ENCODE assay signal across 11 cellular contexts in the genomic region with DNA sequence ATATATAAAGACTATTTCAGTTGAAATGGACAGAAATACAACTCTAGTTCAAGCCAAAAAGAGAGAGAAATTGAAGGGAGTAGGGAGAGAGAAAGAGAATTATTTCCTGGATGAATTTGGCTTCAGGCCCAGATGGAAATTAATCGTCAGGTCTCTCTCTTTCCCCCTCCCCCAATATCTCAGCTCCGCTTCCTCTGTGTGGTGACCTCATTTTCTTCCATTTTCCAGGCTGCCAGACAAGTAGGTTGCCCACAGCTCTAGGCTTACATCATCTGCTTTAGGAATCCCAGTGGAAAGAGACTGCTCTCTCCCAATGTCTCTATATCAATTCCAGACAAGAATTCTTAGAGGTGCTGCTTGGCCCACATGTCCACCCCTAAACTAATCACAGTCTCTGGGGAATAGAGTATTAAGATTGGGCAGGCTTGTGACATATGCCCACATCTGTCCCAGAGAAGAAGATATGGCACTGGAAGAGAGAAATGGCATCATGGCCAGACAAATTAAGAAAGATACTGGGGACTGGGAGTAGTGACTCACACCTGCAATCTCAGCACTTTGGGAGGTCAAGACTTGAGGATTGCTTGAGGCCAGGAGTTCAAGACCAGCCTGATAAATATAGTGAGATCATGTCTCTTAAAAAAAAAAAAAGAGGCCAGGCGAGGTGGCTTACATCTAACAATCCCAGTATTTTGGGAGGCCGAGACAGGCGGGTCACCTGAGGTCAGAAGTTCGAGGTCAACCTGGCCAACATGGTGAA. TPM values are rescaled to one million over a fixed set of nuclear protein-coding genes. Genes with fewer than 3 reads are reported as not detected.
DNase-seq lines count a peak whose midpoint lies in the region; ATAC-seq and TF ChIP-seq lines count a peak whose summit lies in the region.
"Had no signal": no experiment of that assay in that cellular context is flagged by ENCODE, and none has a peak within 500 bp of the region (broad histone marks: within the 10 kb centered on the region; RNA-seq: fewer than 3 reads in every experiment).

No MANE protein-coding gene starts in this region.

- no peak overlapping the region for H3K4me3 Mint-ChIP-seq in naive thymus-derived CD4-positive, alpha-beta T cell

- no peaks in the 10 kb centered on the region for H3K4me1 Mint-ChIP-seq in naive thymus-derived CD4-positive, alpha-beta T cell

- H3K9me3 Mint-ChIP-seq in naive thymus-derived CD4-positive, alpha-beta T cell = no peaks in the 10 kb centered on the region

- no peaks in the 10 kb centered on the region for H3K9me3 ChIP-seq in naive thymus-derived CD4-positive, alpha-beta T cell (ENCODE audit: control insufficient read depth in 2 of 3, low read length in 3 of 3)

- POLR2A ChIA-PET in naive thymus-derived CD4-positive, alpha-beta T cell (lab: Charles Lee) = no interaction called here

- no peak for TF ChIP-seq CTCF in GM10266 (IDR thresholded peaks at IDR 0.05; ENCODE audit: control insufficient read depth, insufficient read depth, low read depth, missing control alignments)

- CTCF ChIA-PET in naive thymus-derived CD4-positive, alpha-beta T cell (lab: Charles Lee) = no interaction called here

- ATAC-seq in HG02763 (IDR thresholded peaks at IDR 0.05; ENCODE audit: unreplicated experiment) (no peak), GM19328 (IDR thresholded peaks at IDR 0.05; ENCODE audit: unreplicated experiment) (no peak)
- ATAC-seq in naive thymus-derived CD4-positive, alpha-beta T cell = no peak
- ATAC-seq: sciatic nerve had no signal

- H3K27me3 Mint-ChIP-seq in naive thymus-derived CD4-positive, alpha-beta T cell = peaks cover 0 to 8% (median 0%) of the 10 kb centered on the region in 5 donors

- H3K4me3 ChIP-seq in naive thymus-derived CD4-positive, alpha-beta T cell (ENCODE audit: low read length) = no peak overlapping the region

- H3K27me3 ChIP-seq in naive thymus-derived CD4-positive, alpha-beta T cell (ENCODE audit: control insufficient read depth in 2 of 2, insufficient read depth in 2 of 2, low read length in 2 of 2) = no peaks in the 10 kb centered on the region

- DNase-seq in A172 (ENCODE audit: low spot score) (peak; percentile 75), HK-2 (ENCODE audit: unreplicated experiment) (peak; percentile 32), OCI-M1 (lab: John Stamatoyannopoulos, UW) (peak; percentile 21), fibroblast of peridontal ligament (ENCODE audit: extremely low read depth) (peak; percentile 59), GM10266 (ENCODE audit: extremely low spot score) (no peak)
- no peak for DNase-seq in naive thymus-derived CD4-positive, alpha-beta T cell
- DNase-seq: activated gamma-delta T cell treated with Interleukin-2 at 50 U/mL for 16 hours, Right ventricle myocardium superior had no signal

- H3K36me3 Mint-ChIP-seq in naive thymus-derived CD4-positive, alpha-beta T cell = no peaks in the 10 kb centered on the region

- H3K36me3 ChIP-seq in naive thymus-derived CD4-positive, alpha-beta T cell (ENCODE audit: control insufficient read depth in 2 of 3, insufficient read depth in 3 of 3, low read length in 3 of 3) = no peaks in the 10 kb centered on the region

- intact Hi-C loops in naive thymus-derived CD4-positive, alpha-beta T cell (cut with micrococcal nuclease) = no loop called here

- peak overlapping the region in 1 of 9 donors; percentile 41 for H3K27ac Mint-ChIP-seq in naive thymus-derived CD4-positive, alpha-beta T cell

- H3K4me1 ChIP-seq in naive thymus-derived CD4-positive, alpha-beta T cell (ENCODE audit: control insufficient read depth in 2 of 2, insufficient read depth in 2 of 2, low read length in 2 of 2) = no peaks in the 10 kb centered on the region

- no peak overlapping the region for H3K27ac ChIP-seq in naive thymus-derived CD4-positive, alpha-beta T cell (ENCODE audit: low read depth, low read length)

RNA-seq across cellular contexts. Expression of a gene that starts 37.2 kb away (rescaled TPM):
- total RNA-seq in A172 (2014; rRNA removed; shearing (Covaris generic)) = 64.9 and 81.7 TPM in 2 replicates
- 10 to 100 TPM; 30.1 to 54.1 (median 34.6) TPM for total RNA-seq in naive thymus-derived CD4-positive, alpha-beta T cell
- 10 to 100 TPM; 30.5 to 33.9 TPM for polyA plus RNA-seq in naive thymus-derived CD4-positive, alpha-beta T cell

Comparison
In these comparisons a context has a peak if more than half of its experiments do, and no peak if none do; other contexts are left out.
1. DNase-seq: peak in A172 (single experiment), HK-2 (single experiment), OCI-M1 (single experiment) and fibroblast of peridontal ligament (single experiment); none in naive thymus-derived CD4-positive, alpha-beta T cell (0 of 9) and GM10266 (single experiment).